ENCODE assay signal across 10 cellular contexts in genomic region chr11:33724644-33725035, GRCh38. TPM values are rescaled to one million over a fixed set of nuclear protein-coding genes. Genes with fewer than 3 reads are reported as not detected.
DNase-seq lines count a peak whose midpoint lies in the region; ATAC-seq and TF ChIP-seq lines count a peak whose summit lies in the region.
"Had no signal": no experiment of that assay in that cellular context is flagged by ENCODE, and none has a peak within 500 bp of the region (broad histone marks: within the 10 kb centered on the region; RNA-seq: fewer than 3 reads in every experiment).

No MANE protein-coding gene starts in this region.

- TF ChIP-seq CTCF in PC-3 (conservative IDR thresholded peaks at IDR 0.05; ENCODE audit: low read depth, low read length): no peak
- TF ChIP-seq CTCF in lower lobe of right lung (IDR thresholded peaks at IDR 0.05): no peak

- peaks cover 97% of the 10 kb centered on the region for H3K79me2 ChIP-seq in PC-3 (ENCODE audit: low read length)

- 90 to 95% methylated on average over 4 of the region's 4 CpGs for WGBS in ectodermal cell, 2 experiments

- BruUV-seq in PC-3 (replicated peaks; lab: Mats Ljungman, UMichigan): no TSS peak

- H3K4me3 ChIP-seq in PC-3 (ENCODE audit: low read length) (no peak overlapping the region), ectodermal cell (ENCODE audit: insufficient read depth, low read depth, low read length) (no peak overlapping the region), lower lobe of right lung (no peak overlapping the region)

- H3K27me3 ChIP-seq in PC-3 (ENCODE audit: low read length) (no peaks in the 10 kb centered on the region), ectodermal cell (ENCODE audit: control insufficient read depth, insufficient read depth, low read length, poor library complexity, severe bottlenecking) (no peaks in the 10 kb centered on the region), lower lobe of right lung (ENCODE audit: low read depth) (no peaks in the 10 kb centered on the region)

- H3K27ac ChIP-seq in PC-3 (ENCODE audit: low read length): peak overlapping the region; percentile 99
- peak overlapping the region; percentile 19 for H3K27ac ChIP-seq in ectodermal cell (ENCODE audit: insufficient read depth, low read depth, low read length, poor library complexity, severe bottlenecking)
- peak overlapping the region; percentile 84 for H3K27ac ChIP-seq in lower lobe of right lung
- peak overlapping the region; percentile 53 for H3K27ac ChIP-seq in temporal lobe (ENCODE audit: low read depth, low read length)

- peaks cover 8% of the 10 kb centered on the region; the same call in 1 of the 2 replicates for H4K20me1 ChIP-seq in PC-3 (ENCODE audit: low read length)

- DNase-seq in PC-3 (no peak), lower lobe of right lung (no peak), inferior parietal cortex (ENCODE audit: extremely low spot score) (no peak), NCI-H748 (lab: John Stamatoyannopoulos, UW; ENCODE audit: unreplicated experiment) (no peak)
- no peak for DNase-seq in activated effector memory CD4-positive, alpha-beta T cell treated with anti-CD3 and anti-CD28 coated beads, Interleukin-2, amount 50 U/mL, for 16 hours
- DNase-seq: activated naive CD4-positive, alpha-beta T cell treated with Interleukin-2 at 50 U/mL for 16 hours; RPMI8226 had no signal

- CTCF ChIA-PET in PC-3 (lab: Charles Lee): no interaction called here

- H3K9me2 ChIP-seq in PC-3 (replicated peaks; ENCODE audit: low read length): no peaks in the 10 kb centered on the region

- H3K36me3 ChIP-seq in PC-3 (ENCODE audit: low read depth, low read length) (peaks cover 44% of the 10 kb centered on the region), ectodermal cell (ENCODE audit: control insufficient read depth, insufficient read depth, low read length) (no peaks in the 10 kb centered on the region), lower lobe of right lung (peaks cover 28% of the 10 kb centered on the region)

- peak overlapping the region; percentile 85 for H3K9ac ChIP-seq in PC-3 (ENCODE audit: low read length)

- H3K4me1 ChIP-seq in PC-3 (ENCODE audit: insufficient read depth, low read length) (peaks cover 59% of the 10 kb centered on the region), ectodermal cell (ENCODE audit: control insufficient read depth, insufficient read depth, low read length) (peaks cover 8% of the 10 kb centered on the region), lower lobe of right lung (peaks cover 67% of the 10 kb centered on the region)

- H2AFZ ChIP-seq in PC-3 (ENCODE audit: low read length): no peak overlapping the region

- peaks cover 8% of the 10 kb centered on the region for H3F3A ChIP-seq in PC-3 (ENCODE audit: low read length, unreplicated experiment)

- peak overlapping the region; percentile 55; the same call in 1 of the 2 replicates for H3K4me2 ChIP-seq in PC-3 (ENCODE audit: low read length)

- no peaks in the 10 kb centered on the region for H3K9me3 ChIP-seq in PC-3 (ENCODE audit: low read length)
- no peaks in the 10 kb centered on the region for H3K9me3 ChIP-seq in ectodermal cell (ENCODE audit: control insufficient read depth, low read length)
- no peaks in the 10 kb centered on the region for H3K9me3 ChIP-seq in lower lobe of right lung

- intact Hi-C loops in PC-3 (cut with micrococcal nuclease): no loop called here
- intact Hi-C loops in lower lobe of right lung (cut with DNase I): no loop called here

- POLR2A ChIA-PET in PC-3 (lab: Charles Lee; ENCODE audit: unreplicated experiment): interaction anchor here (0.6 kb wide), 1 partner anchor 12 kb away, joined by 3 read pairs; no protein-coding TSS in a partner anchor

- ATAC-seq in PC-3 (no peak), lower lobe of right lung (peak; percentile 40 to 67), HG03432 (IDR thresholded peaks at IDR 0.05; ENCODE audit: unreplicated experiment) (no peak)

RNA-seq across cellular contexts. Expression of gene CD59, which starts 11.6 kb away (rescaled TPM):
- total RNA-seq in PC-3 (2014; rRNA removed): 134 and 170 TPM in 2 replicates
- 93.9 TPM for polyA plus RNA-seq in ectodermal cell (2013, experiment 1 of 4)
- polyA plus RNA-seq in ectodermal cell (2013, experiment 2 of 4): 88.8 TPM
- polyA plus RNA-seq in ectodermal cell (2013, experiment 3 of 4): 74.3 TPM
- 82.8 TPM for polyA plus RNA-seq in ectodermal cell (2013, experiment 4 of 4)
- total RNA-seq in lower lobe of right lung: 816 TPM
- total RNA-seq in temporal lobe: 27.8 TPM

RNA-seq across cellular contexts. Expression of gene C11orf91, which starts 24.0 kb away (rescaled TPM):
- total RNA-seq in PC-3 (2014; rRNA removed) (1.0 TPM in 1 of 2 replicates, not detected in the other), lower lobe of right lung (not detected), temporal lobe (not detected)
- not detected for polyA plus RNA-seq in ectodermal cell (2013, experiment 1 of 4)
- polyA plus RNA-seq in ectodermal cell (2013, experiment 2 of 4): not detected
- 0.64 TPM for polyA plus RNA-seq in ectodermal cell (2013, experiment 3 of 4)
- polyA plus RNA-seq in ectodermal cell (2013, experiment 4 of 4): 0.85 TPM

RNA-seq across cellular contexts. Expression of gene FBXO3, which starts 49.7 kb away (rescaled TPM):
- total RNA-seq in PC-3 (2014; rRNA removed): 20.2 and 22.5 TPM in 2 replicates
- polyA plus RNA-seq in ectodermal cell (2013, experiment 1 of 4): 31.5 TPM
- 34.3 TPM for polyA plus RNA-seq in ectodermal cell (2013, experiment 2 of 4)
- polyA plus RNA-seq in ectodermal cell (2013, experiment 3 of 4): 30.7 TPM
- polyA plus RNA-seq in ectodermal cell (2013, experiment 4 of 4): 32.8 TPM
- total RNA-seq in lower lobe of right lung: 32.6 TPM
- total RNA-seq in temporal lobe: 63.2 TPM

Comparison
In these comparisons a context has a peak if more than half of its experiments do, and no peak if none do; other contexts are left out.
1. ATAC-seq: peak in lower lobe of right lung (2 of 2); none in PC-3 (single experiment) and HG03432 (single experiment).
2. H3K27ac ChIP-seq: peak in every context shown above with its lines; median percentile 99 in PC-3; 84 in lower lobe of right lung; 53 in temporal lobe; 19 in ectodermal cell.